In genomic region chr2:229922449-229923386, GRCh38 we compare ENCODE assay signal across 8 cellular contexts. TPM values are rescaled to one million over a fixed set of nuclear protein-coding genes. Genes with fewer than 3 reads are reported as not detected.
DNase-seq lines count a peak whose midpoint lies in the region; ATAC-seq, FAIRE-seq and TF ChIP-seq lines count a peak whose summit lies in the region.

Gene FBXO36 (plus strand): TSS chr2:229922503. CDS start chr2:229922514, 11 bp downstream.

- peak within 1 kb of the TSS; percentile 46 to 79 (median 70) for H3K9ac ChIP-seq in H1 (replicated peaks in 1 of 4; ENCODE audit: extremely low read depth in 1 of 4, low read depth in 3 of 4, low read length in 3 of 4)

- TF ChIP-seq EP300 in H1 (IDR thresholded peaks at IDR 0.05; ENCODE audit: borderline replicate concordance in 1 of 2, low read depth in 2 of 2, low read length in 2 of 2), result no peak

- in situ Hi-C loops in GM18951 (cut with MboI; ENCODE audit: low sequenced_read_pairs, unreplicated experiment), result no loop called here

- no peak for TF ChIP-seq CTCF in AG10803 (conservative IDR thresholded peaks at IDR 0.05; ENCODE audit: low read length)
- TF ChIP-seq CTCF in H1 (IDR thresholded peaks at IDR 0.05; ENCODE audit: control extremely low read depth in 1 of 3, insufficient read depth in 1 of 3, low read depth in 1 of 3, low read length in 3 of 3), result no peak
- no peak for TF ChIP-seq CTCF in mucosa of descending colon (IDR thresholded peaks at IDR 0.05)

- H2BK120ac ChIP-seq in H1 (replicated peaks; ENCODE audit: low read depth, low read length), result no peak within 1 kb of the TSS

- peak within 1 kb of the TSS; percentile 89 to 93 for H3K4me2 ChIP-seq in H1 (ENCODE audit: insufficient read depth in 1 of 2, low read depth in 2 of 2, low read length in 2 of 2)

- DNase-seq in AG10803 (ENCODE audit: low read depth) (peak; percentile 48), NCI-H510A treated with DMSO at 0.1 percent for 48 hours (lab: John Stamatoyannopoulos, UW) (peak; percentile 99), H1 (ENCODE audit: low read depth in 1 of 2, low spot score in 2 of 2) (no peak), mucosa of descending colon (peak; percentile 91 to 95 (median 93))
- peak; percentile 92 for DNase-seq in activated CD4-positive, alpha-beta T cell treated with anti-CD3 and anti-CD28 coated beads for 48 hours
- peak; percentile 85 for DNase-seq in stimulated activated CD8-positive, alpha-beta memory T cell treated with anti-CD3 and anti-CD28 coated beads, Interleukin-4, amount 100 ng/mL, for 24 hours (ENCODE audit: low read depth)

- TF ChIP-seq RAD21 in H1 (IDR thresholded peaks at IDR 0.05 in 1 of 2, conservative IDR thresholded peaks at IDR 0.05 in 1 of 2; ENCODE audit: low read depth in 2 of 2, low read length in 2 of 2), result no peak

- peak; percentile 10 for TF ChIP-seq POLR2A in GM18951 (IDR thresholded peaks at IDR 0.05; ENCODE audit: extremely low read depth, insufficient read depth, insufficient read length)
- TF ChIP-seq POLR2A in H1 (IDR thresholded peaks at IDR 0.05; ENCODE audit: control extremely low read depth in 1 of 2, low read depth in 2 of 2, low read length in 2 of 2), result no peak

- POLR2A ChIA-PET in H1 (lab: Charles Lee; ENCODE audit: partially characterized antibody), result interaction anchor here (1.3 kb wide), 2 partner anchors 10 to 12 kb away, joined by 3 read pairs; no protein-coding TSS in a partner anchor

- H3K9me3 ChIP-seq in H1 (ENCODE audit: insufficient read depth in 2 of 2, low read depth in 1 of 2, low read length in 1 of 2) (no peaks in the 10 kb centered on the region), mucosa of descending colon (no peaks in the 10 kb centered on the region)

- H3K4me3 ChIP-seq in AG10803 (ENCODE audit: low read length), result peak within 1 kb of the TSS; percentile 89
- peak within 1 kb of the TSS; percentile 81 to 100 (median 86) for H3K4me3 ChIP-seq in H1 (ENCODE audit: extremely low read depth in 1 of 4, insufficient read depth in 2 of 4, low read depth in 3 of 4, low read length in 4 of 4)
- H3K4me3 ChIP-seq in mucosa of descending colon, result peak within 1 kb of the TSS; percentile 98

- H3K79me2 ChIP-seq in H1 (ENCODE audit: control insufficient read depth in 1 of 2, insufficient read depth in 2 of 2, low read length in 2 of 2), result peaks cover 19 to 49% of the 10 kb centered on the region in 2 experiments

- no peak within 1 kb of the TSS for H2BK20ac ChIP-seq in H1 (ENCODE audit: low read length)

- no peak within 1 kb of the TSS for H2BK12ac ChIP-seq in H1 (ENCODE audit: low read depth, low read length)

- peaks cover 8% of the 10 kb centered on the region; the same call in 1 of the 2 replicates for H3K23me2 ChIP-seq in H1 (ENCODE audit: low read depth, low read length)

- H3K27ac ChIP-seq in H1 (ENCODE audit: low read depth, low read length), result peak within 1 kb of the TSS; percentile 88; the same call in 1 of the 2 replicates

- peak within 1 kb of the TSS; percentile 86 for H4K8ac ChIP-seq in H1 (ENCODE audit: extremely low read depth, insufficient read depth, low read length)

- peak within 1 kb of the TSS; percentile 93 for H3K18ac ChIP-seq in H1 (ENCODE audit: extremely low read depth, low read length)

- no peak within 1 kb of the TSS for H2BK15ac ChIP-seq in H1 (ENCODE audit: low read length)

- H3K79me1 ChIP-seq in H1 (ENCODE audit: low read depth, low read length), result no peaks in the 10 kb centered on the region

- no peak within 1 kb of the TSS for H3K4ac ChIP-seq in H1 (replicated peaks; ENCODE audit: insufficient read length, low read depth, low read length)

- H3K14ac ChIP-seq in H1 (ENCODE audit: insufficient read length), result no peak within 1 kb of the TSS

- H3K27me3 ChIP-seq in H1 (replicated peaks in 1 of 4; ENCODE audit: control insufficient read depth in 3 of 4, extremely low read depth in 1 of 4, insufficient read depth in 3 of 4, low read length in 3 of 4), result no peaks in the 10 kb centered on the region

- no peak for FAIRE-seq in H1 (lab: Jason Lieb, UNC)

- no peak within 1 kb of the TSS for H2AK5ac ChIP-seq in H1 (ENCODE audit: low read depth, low read length)

- no peak within 1 kb of the TSS for H4K91ac ChIP-seq in H1 (replicated peaks; ENCODE audit: insufficient read length, low read length)

- H3K56ac ChIP-seq in H1 (replicated peaks; ENCODE audit: insufficient read length, low read depth, low read length), result peak within 1 kb of the TSS; percentile 95

- intact Hi-C loops in mucosa of descending colon (cut with DNase I, micrococcal nuclease), result no loop called here

- peaks cover 0 to 2% (median 0%) of the 10 kb centered on the region in 4 experiments; a peak in 1 of 8 replicates for H3K36me3 ChIP-seq in H1 (ENCODE audit: control insufficient read depth in 2 of 4, insufficient read depth in 4 of 4, low read length in 3 of 4)
- no peaks in the 10 kb centered on the region for H3K36me3 ChIP-seq in mucosa of descending colon (ENCODE audit: low read depth)

- H2AFZ ChIP-seq in H1 (ENCODE audit: low read length), result peak within 1 kb of the TSS; percentile 76; the same call in 1 of the 2 replicates

- peak within 1 kb of the TSS; percentile 92; the same call in 1 of the 2 replicates for H2BK5ac ChIP-seq in H1 (ENCODE audit: low read depth, low read length)

- no peak within 1 kb of the TSS for H3K23ac ChIP-seq in H1 (ENCODE audit: insufficient read length)

- CTCF ChIA-PET in H1 (lab: Charles Lee; ENCODE audit: partially characterized antibody), result no interaction called here

- ATAC-seq in HG03159 (IDR thresholded peaks at IDR 0.05; ENCODE audit: unreplicated experiment), result peak; percentile 72
- ATAC-seq in mucosa of descending colon, result peak; percentile 81

- peak within 1 kb of the TSS; percentile 89 for H4K5ac ChIP-seq in H1 (ENCODE audit: insufficient read length, low read depth, low read length)

- H4K20me1 ChIP-seq in H1 (replicated peaks in 1 of 2; ENCODE audit: control insufficient read depth in 1 of 2, insufficient read depth in 2 of 2, low read length in 2 of 2), result peaks cover 4 to 5% of the 10 kb centered on the region in 2 experiments

- 3% methylated on average over 51 of the region's 61 CpGs; no CpG with 5 or more reads in 1 of the 2 experiments for whole genome bisulfite sequencing in H1 (ENCODE audit: extremely low coverage in 1 of 2, insufficient coverage in 1 of 2, insufficient read length in 1 of 2, insufficient replicate concordance in 2 of 2, low coverage in 1 of 2, low lambda C conversion rate in 2 of 2, missing lambda C conversion rate in 1 of 2), 2 experiments

- H3K4me1 ChIP-seq in H1 (replicated peaks in 1 of 4; ENCODE audit: control insufficient read depth in 3 of 4, insufficient read depth in 4 of 4, low read length in 3 of 4) (peaks cover 0 to 6% (median 2%) of the 10 kb centered on the region in 4 experiments; a peak in 1 of 7 replicates), mucosa of descending colon (ENCODE audit: low read depth) (peaks cover 15% of the 10 kb centered on the region)

TF ChIP-seq in H1, 55 proteins besides CTCF, POLR2A, EP300 and RAD21 (continues in another document):
- TF ChIP-seq CBX5 (IDR thresholded peaks at IDR 0.05; ENCODE audit: low read depth, low read length), result no peak
- TF ChIP-seq SIX5 (IDR thresholded peaks at IDR 0.05; ENCODE audit: low read depth, low read length), result no peak
- TF ChIP-seq RFX5 (IDR thresholded peaks at IDR 0.05; ENCODE audit: borderline replicate concordance, low read depth, low read length), result no peak
- TF ChIP-seq CEBPB (IDR thresholded peaks at IDR 0.05; ENCODE audit: low read depth, low read length), result no peak
- peak; percentile 54 for TF ChIP-seq KDM5A (IDR thresholded peaks at IDR 0.05; ENCODE audit: low read length)
- no peak for TF ChIP-seq TAF7 (optimal IDR thresholded peaks at IDR 0.05; ENCODE audit: borderline replicate concordance, low read depth, low read length)
- no peak for TF ChIP-seq MAFK (IDR thresholded peaks at IDR 0.05; ENCODE audit: low read depth, low read length)
- no peak for TF ChIP-seq CBX8 (IDR thresholded peaks at IDR 0.05; ENCODE audit: borderline replicate concordance, low read depth, low read length)
- TF ChIP-seq BACH1 (IDR thresholded peaks at IDR 0.05; ENCODE audit: low read length), result no peak
- TF ChIP-seq GABPA (IDR thresholded peaks at IDR 0.05; ENCODE audit: borderline replicate concordance, insufficient read depth, low read length), result no peak
- TF ChIP-seq TAF1 (IDR thresholded peaks at IDR 0.05; ENCODE audit: low read depth, low read length), result no peak; the same call in 1 of the 2 replicates
- TF ChIP-seq E2F6 (IDR thresholded peaks at IDR 0.05), result peak; percentile 93
- TF ChIP-seq FOSL1 (IDR thresholded peaks at IDR 0.05; ENCODE audit: insufficient read depth, low read depth, low read length), result no peak
- peak; percentile 91 to 95; a peak in 2 of 4 replicates for TF ChIP-seq SIN3A (conservative IDR thresholded peaks at IDR 0.05 in 1 of 2, IDR thresholded peaks at IDR 0.05 in 1 of 2; ENCODE audit: low read depth in 1 of 2, low read length in 2 of 2)
- peak; percentile 96 for TF ChIP-seq YY1 (IDR thresholded peaks at IDR 0.05; ENCODE audit: low read depth, low read length)
- no peak for TF ChIP-seq POU5F1 (IDR thresholded peaks at IDR 0.05; ENCODE audit: low read depth, low read length)
- no peak for TF ChIP-seq ATF3 (IDR thresholded peaks at IDR 0.05; ENCODE audit: insufficient read depth, low read depth, low read length)
- no peak for TF ChIP-seq GTF2F1 (IDR thresholded peaks at IDR 0.05; ENCODE audit: borderline replicate concordance, low read depth, low read length)
- TF ChIP-seq SIRT6 (IDR thresholded peaks at IDR 0.05; ENCODE audit: low read length), result no peak

RNA-seq across cellular contexts. Expression of gene FBXO36, which starts in this region (rescaled TPM):
- total RNA-seq in H1 (2021; fragmentation: NEBNext Ultra II Directional; extraction: Animal tissue kit (Norgen Biotek cat#: 25700)), result 2.8 and 3.4 TPM in 2 replicates
- 2.2 and 3.4 TPM in 2 replicates for polyA plus RNA-seq in H1 (2011; rRNA removed)
- polyA plus RNA-seq in H1 (2011; cell fraction: cytosol; rRNA removed), result 3.7 TPM
- 2.1 TPM for polyA plus RNA-seq in H1 (2011; cell fraction: nucleus; rRNA removed)
- 2.7 to 3.3 TPM (median 2.8 TPM) in 4 replicates for polyA plus RNA-seq in H1 (2012, experiment 1 of 2)
- polyA plus RNA-seq in H1 (2012, experiment 2 of 2), result 1.3 TPM
- polyA plus RNA-seq in H1 (2013, experiment 1 of 2), result 2.3 TPM
- 2.2 TPM for polyA plus RNA-seq in H1 (2013, experiment 2 of 2)
- 7.1 and 8.6 TPM in 2 replicates for polyA minus RNA-seq in H1 (2011; rRNA and poly(A)+ RNA removed)
- polyA minus RNA-seq in H1 (2011; cell fraction: cytosol; rRNA and poly(A)+ RNA removed), result 3.2 TPM
- polyA minus RNA-seq in H1 (2011; cell fraction: nucleus; rRNA and poly(A)+ RNA removed), result 5.4 TPM
- 1 to 10 TPM; 1.6 to 2.4 (median 2.1) TPM for total RNA-seq in mucosa of descending colon

Comparison
In these comparisons a context has a peak if more than half of its experiments do, and no peak if none do; other contexts are left out.
1. DNase-seq: peak in AG10803 (single experiment), NCI-H510A treated with DMSO at 0.1 percent for 48 hours (single experiment), activated CD4-positive, alpha-beta T cell treated with anti-CD3 and anti-CD28 coated beads for 48 hours (single experiment), mucosa of descending colon (3 of 3) and stimulated activated CD8-positive, alpha-beta memory T cell treated with anti-CD3 and anti-CD28 coated beads, Interleukin-4, amount 100 ng/mL, for 24 hours (single experiment); none in H1 (0 of 2).
2. Peak in every context shown above with its lines, with median percentiles within 50 percentile points of each other: H3K4me3 ChIP-seq.